16 cellular contexts compared by ENCODE assay signal in genomic region chr6:106256201-106256968, GRCh38.
DNase-seq lines count a peak whose midpoint lies in the region; ATAC-seq, FAIRE-seq and TF ChIP-seq lines count a peak whose summit lies in the region.
"Had no signal": no experiment of that assay in that cellular context is flagged by ENCODE, and none has a peak within 500 bp of the region (broad histone marks: within the 10 kb centered on the region; RNA-seq: fewer than 3 reads in every experiment).

No MANE protein-coding gene starts in this region.

- DNase-seq in Daoy (ENCODE audit: low read depth), result peak; percentile 52
- peak; percentile 73 for DNase-seq in M059J (ENCODE audit: low read depth)
- no peak for DNase-seq in K562 (ENCODE audit: extremely low read depth in 1 of 4, low spot score in 3 of 4)
- DNase-seq in left lobe of liver (ENCODE audit: low spot score), result no peak
- no peak for DNase-seq in cortex of kidney (lab: John Stamatoyannopoulos, UW)
- DNase-seq in T-helper 2 cell treated with Interferon-gamma antibody and Interleukin-4, amounts not matched to agents 5 μg/mL and 100 μg/mL, for 36 hours (ENCODE audit: low spot score), result no peak
- no peak for DNase-seq in NCI-H187 treated with DMSO at 0.1 percent for 48 hours (lab: John Stamatoyannopoulos, UW)
- DNase-seq: activated CD4-positive, alpha-beta memory T cell treated with anti-CD3 and anti-CD28 coated beads for 36 hours; C1 segment of cervical spinal cord; NCI-H2081 treated with DMSO at 0.1 percent for 48 hours; stimulated activated CD4-positive, alpha-beta T cell treated with anti-CD3 and anti-CD28 coated beads, Interleukin-12 subunit alpha, Interleukin-12 subunit beta, amount 100 ng/mL, for 4 hours; uterus had no signal

- CTCF ChIA-PET in K562 (lab: Yijun Ruan, JAX; ENCODE audit: low intra/inter-chr PET ratio), result interaction anchor here (0.5 kb wide), 1 partner anchor 13 kb away, joined by 3 read pairs; no protein-coding TSS in a partner anchor

- BruUV-seq in K562 (replicated peaks; lab: Mats Ljungman, UMichigan), result no TSS peak

- H3K36me3 Mint-ChIP-seq in T-helper 2 cell treated with Interferon-gamma antibody and Interleukin-4, amounts not matched to agents 5 μg/mL and 100 μg/mL, for 36 hours (ENCODE audit: low read depth), result peaks cover 13% of the 10 kb centered on the region

- no peak for FAIRE-seq in K562 (lab: Jason Lieb, UNC)
- FAIRE-seq: GM12892 had no signal

- 90% methylated on average over 4 of the region's 4 CpGs for WGBS in K562 (ENCODE audit: insufficient coverage, low coverage, missing lambda C conversion rate)

- H3K4me1 ChIP-seq in K562 (replicated peaks in 1 of 2; ENCODE audit: control insufficient read depth in 2 of 2, insufficient read depth in 2 of 2, low read length in 2 of 2), result peaks cover 0 to 6% of the 10 kb centered on the region in 2 experiments; a peak in 1 of 5 replicates
- H3K4me1 ChIP-seq: uterus had no signal

- intact Hi-C loops in K562 (cut with micrococcal nuclease), result no loop called here

- no peak overlapping the region for H3K4me3 ChIP-seq in K562
- H3K4me3 ChIP-seq: uterus had no signal

- no peaks in the 10 kb centered on the region for H3K4me1 Mint-ChIP-seq in T-helper 2 cell treated with Interferon-gamma antibody and Interleukin-4, amounts not matched to agents 5 μg/mL and 100 μg/mL, for 36 hours (ENCODE audit: low read depth)

- H3K4me3 Mint-ChIP-seq in T-helper 2 cell treated with Interferon-gamma antibody and Interleukin-4, amounts not matched to agents 5 μg/mL and 100 μg/mL, for 36 hours, result no peak overlapping the region
- H3K4me3 Mint-ChIP-seq: activated CD4-positive, alpha-beta memory T cell treated with anti-CD3 and anti-CD28 coated beads for 36 hours; activated T-helper 1 cell treated with anti-CD3 and anti-CD28 coated beads, Interleukin-12 subunit alpha, Interleukin-12 subunit beta, Interleukin-2, Interleukin-4 antibody, amounts not matched to agents 30 ng/mL and 10 ng/mL and 1 ng/mL, durations not matched to agents 14 hours and 24 hours and 36 hours; stimulated activated naive CD8-positive, alpha-beta T cell treated with anti-CD3 and anti-CD28 coated beads, Interleukin-15, Interleukin-2, amounts not matched to agents 100 ng/mL and 50 ng/mL, for 24 hours had no signal

- H3K79me2 ChIP-seq in K562 (ENCODE audit: control insufficient read depth, insufficient read depth, low read length), result peaks cover 62% of the 10 kb centered on the region

- no peak overlapping the region for H3K27ac Mint-ChIP-seq in T-helper 2 cell treated with Interferon-gamma antibody and Interleukin-4, amounts not matched to agents 5 μg/mL and 100 μg/mL, for 36 hours
- H3K27ac Mint-ChIP-seq: activated CD4-positive, alpha-beta memory T cell treated with anti-CD3 and anti-CD28 coated beads for 36 hours; activated T-helper 1 cell treated with anti-CD3 and anti-CD28 coated beads, Interleukin-12 subunit alpha, Interleukin-12 subunit beta, Interleukin-2, Interleukin-4 antibody, amounts not matched to agents 30 ng/mL and 10 ng/mL and 1 ng/mL, durations not matched to agents 14 hours and 24 hours and 36 hours; stimulated activated naive CD8-positive, alpha-beta T cell treated with anti-CD3 and anti-CD28 coated beads, Interleukin-15, Interleukin-2, amounts not matched to agents 100 ng/mL and 50 ng/mL, for 24 hours had no signal

- peaks cover 4% of the 10 kb centered on the region; the same call in 2 of the 3 replicates for H3K36me3 ChIP-seq in K562 (ENCODE audit: control insufficient read depth, insufficient read depth, low read length)
- H3K36me3 ChIP-seq: uterus had no signal

- no peak overlapping the region for H3K9ac ChIP-seq in K562 (ENCODE audit: insufficient read depth in 1 of 2, low read depth in 2 of 2, low read length in 2 of 2)

- no peaks in the 10 kb centered on the region for H3K27me3 ChIP-seq in K562 (ENCODE audit: control insufficient read depth in 2 of 2, insufficient read depth in 2 of 2, low read length in 2 of 2)
- H3K27me3 ChIP-seq: uterus had no signal

- H3K27me3 Mint-ChIP-seq in T-helper 2 cell treated with Interferon-gamma antibody and Interleukin-4, amounts not matched to agents 5 μg/mL and 100 μg/mL, for 36 hours (ENCODE audit: low read depth), result no peaks in the 10 kb centered on the region
- H3K27me3 Mint-ChIP-seq: activated CD4-positive, alpha-beta memory T cell treated with anti-CD3 and anti-CD28 coated beads for 36 hours; stimulated activated naive CD8-positive, alpha-beta T cell treated with anti-CD3 and anti-CD28 coated beads, Interleukin-15, Interleukin-2, amounts not matched to agents 100 ng/mL and 50 ng/mL, for 24 hours had no signal

- H3K27ac ChIP-seq in K562 (ENCODE audit: extremely low read depth, low read depth, low read length), result no peak overlapping the region
- H3K27ac ChIP-seq: uterus had no signal

- no peaks in the 10 kb centered on the region for H4K20me1 ChIP-seq in K562 (replicated peaks; ENCODE audit: control insufficient read depth, insufficient read depth, low read length)

- H3K9me3 Mint-ChIP-seq in T-helper 2 cell treated with Interferon-gamma antibody and Interleukin-4, amounts not matched to agents 5 μg/mL and 100 μg/mL, for 36 hours, result no peaks in the 10 kb centered on the region
- H3K9me3 Mint-ChIP-seq: activated T-helper 1 cell treated with anti-CD3 and anti-CD28 coated beads, Interleukin-12 subunit alpha, Interleukin-12 subunit beta, Interleukin-2, Interleukin-4 antibody, amounts not matched to agents 30 ng/mL and 10 ng/mL and 1 ng/mL, durations not matched to agents 14 hours and 24 hours and 36 hours; stimulated activated naive CD8-positive, alpha-beta T cell treated with anti-CD3 and anti-CD28 coated beads, Interleukin-15, Interleukin-2, amounts not matched to agents 100 ng/mL and 50 ng/mL, for 24 hours had no signal

- ATAC-seq in K562, result peak; percentile 45; the same call in 1 of the 3 replicates
- peak; percentile 51 for ATAC-seq in left lobe of liver
- ATAC-seq in HG02678 (IDR thresholded peaks at IDR 0.05; ENCODE audit: unreplicated experiment), result no peak

- POLR2A ChIA-PET in K562 (lab: Yijun Ruan, JAX), result interaction anchor here (0.6 to 1.2 kb wide), 3 partner anchors 10 to 1287 kb away, joined by 3 read pairs; no protein-coding TSS in a partner anchor

- in situ Hi-C loops in K562 (cut with MboI), result no loop called here

- H3K4me2 ChIP-seq in K562 (ENCODE audit: insufficient read depth, low read length), result no peak overlapping the region

- H2AFZ ChIP-seq in K562 (ENCODE audit: low read depth, low read length), result no peak overlapping the region

- no peaks in the 10 kb centered on the region for H3K9me3 ChIP-seq in K562 (replicated peaks; ENCODE audit: control insufficient read depth, insufficient read depth, low read depth, low read length)
- H3K9me3 ChIP-seq: uterus had no signal

- no peak for TF ChIP-seq RAD21 in K562 (CRISPR knock-in tag; conservative IDR thresholded peaks at IDR 0.05 in 1 of 2, IDR thresholded peaks at IDR 0.05 in 1 of 2)

- H3K9me1 ChIP-seq in K562 (ENCODE audit: control insufficient read depth, insufficient read depth, low read length), result no peaks in the 10 kb centered on the region

- TF ChIP-seq POLR2A in K562 (conservative IDR thresholded peaks at IDR 0.05), result no peak

- no peak for TF ChIP-seq CTCF in K562 (IDR thresholded peaks at IDR 0.05 in 2 of 3, conservative IDR thresholded peaks at IDR 0.05 in 1 of 3; ENCODE audit: insufficient read depth in 2 of 3, low read depth in 1 of 3, low read length in 3 of 3)

- no peak for TF ChIP-seq EP300 in K562 (IDR thresholded peaks at IDR 0.05; ENCODE audit: low read length)

TF ChIP-seq in K562, 482 proteins besides CTCF, POLR2A, EP300 and RAD21:
- TF ChIP-seq BCLAF1 (IDR thresholded peaks at IDR 0.05; ENCODE audit: borderline replicate concordance in 1 of 2, control insufficient read depth in 1 of 2, low read depth in 2 of 2, low read length in 1 of 2) (no peak), DLX4 (CRISPR knock-in tag; IDR thresholded peaks at IDR 0.05) (no peak), ZBTB12 (CRISPR knock-in tag; IDR thresholded peaks at IDR 0.05) (no peak), ZNF217 (CRISPR knock-in tag; IDR thresholded peaks at IDR 0.05) (no peak), CBFB (CRISPR knock-in tag; IDR thresholded peaks at IDR 0.05) (no peak), ZNF239 (CRISPR knock-in tag; IDR thresholded peaks at IDR 0.05) (no peak)

Comparison
In these comparisons a context has a peak if more than half of its experiments do, and no peak if none do; other contexts are left out.
1. DNase-seq: peak in Daoy (single experiment) and M059J (single experiment); none in K562 (0 of 4), left lobe of liver (single experiment), cortex of kidney (single experiment), T-helper 2 cell treated with Interferon-gamma antibody and Interleukin-4, amounts not matched to agents 5 μg/mL and 100 μg/mL, for 36 hours (single experiment) and NCI-H187 treated with DMSO at 0.1 percent for 48 hours (single experiment).